In genomic region chr6:130018830-130019795, GRCh38 we compare ENCODE assay signal across 8 cellular contexts. TPM values are rescaled to one million over a fixed set of nuclear protein-coding genes. Genes with fewer than 3 reads are reported as not detected.
A peak's percentile ranks its signal among the peaks of the same experiment; 100 is the strongest.
DNase-seq lines count a peak whose midpoint lies in the region; ATAC-seq, FAIRE-seq and TF ChIP-seq lines count a peak whose summit lies in the region.

No MANE protein-coding gene starts in this region.

- H3K4me1 ChIP-seq in K562 (replicated peaks in 1 of 2; ENCODE audit: control insufficient read depth in 2 of 2, insufficient read depth in 2 of 2, low read length in 2 of 2), result peaks cover 0 to 15% of the 10 kb centered on the region in 2 experiments; a peak in 2 of 5 replicates
- peaks cover 5% of the 10 kb centered on the region for H3K4me1 ChIP-seq in iPS-15b (ENCODE audit: control insufficient read depth, insufficient read depth, low read length)
- H3K4me1 ChIP-seq in sigmoid colon, result peaks cover 0 to 11% (median 4%) of the 10 kb centered on the region in 4 donors

- H3K27ac ChIP-seq in K562 (ENCODE audit: extremely low read depth, low read depth, low read length), result peak overlapping the region; percentile 67; the same call in 2 of the 3 replicates
- H3K27ac ChIP-seq in sigmoid colon, result peak overlapping the region; percentile 75 to 88 (median 81)

- DNase-seq in Ammon's horn (ENCODE audit: low spot score), result peak; percentile 40
- DNase-seq in HK-2 (ENCODE audit: unreplicated experiment), result peak; percentile 34
- peak; percentile 10 to 74 (median 21) for DNase-seq in T-helper 2 cell
- peak; percentile 35 to 48 (median 46) for DNase-seq in K562 (ENCODE audit: extremely low read depth in 1 of 4, low spot score in 3 of 4)
- DNase-seq in sigmoid colon, result peak; percentile 66
- DNase-seq in HPDE6-E6E7 (ENCODE audit: extremely low spot score), result no peak

- POLR2A ChIA-PET in K562 (lab: Yijun Ruan, JAX), result interaction anchor here (0.6 kb wide), 1 partner anchor 222 kb away, joined by 3 read pairs; no protein-coding TSS in a partner anchor

- H3K27me3 ChIP-seq in K562 (ENCODE audit: control insufficient read depth in 2 of 2, insufficient read depth in 2 of 2, low read length in 2 of 2), result no peaks in the 10 kb centered on the region
- H3K27me3 ChIP-seq in iPS-15b (ENCODE audit: control insufficient read depth, insufficient read depth, low read length), result peaks cover 22% of the 10 kb centered on the region
- no peaks in the 10 kb centered on the region for H3K27me3 ChIP-seq in sigmoid colon

- peak overlapping the region; percentile 68 for H3K4me3 ChIP-seq in K562
- H3K4me3 ChIP-seq in iPS-15b (ENCODE audit: low read depth, low read length), result peak overlapping the region; percentile 77
- H3K4me3 ChIP-seq in sigmoid colon, result peak overlapping the region; percentile 76 to 91 (median 86)

- no peaks in the 10 kb centered on the region for H3K79me2 ChIP-seq in K562 (ENCODE audit: control insufficient read depth, insufficient read depth, low read length)

- BruUV-seq in K562 (replicated peaks; lab: Mats Ljungman, UMichigan), result no TSS peak

- peak overlapping the region; percentile 86 for H3K4me2 ChIP-seq in K562 (ENCODE audit: insufficient read depth, low read length)

- TF ChIP-seq RAD21 in K562 (CRISPR knock-in tag; conservative IDR thresholded peaks at IDR 0.05 in 1 of 2, IDR thresholded peaks at IDR 0.05 in 1 of 2), result no peak

- intact Hi-C loops in K562 (cut with micrococcal nuclease) (loop anchor here (5.0 kb wide), 1 partner anchor 62 kb away; no protein-coding TSS in a partner anchor), sigmoid colon (cut with DNase I) (loop anchor here (2.0 to 5.0 kb wide), 2 partner anchors 242 to 420 kb away; no protein-coding TSS in a partner anchor)

- CTCF ChIA-PET in K562 (lab: Yijun Ruan, JAX; ENCODE audit: low intra/inter-chr PET ratio), result interaction anchor here (0.9 kb wide), 1 partner anchor 11 kb away, joined by 4 read pairs; no protein-coding TSS in a partner anchor

- TF ChIP-seq EP300 in K562 (IDR thresholded peaks at IDR 0.05; ENCODE audit: low read length) (no peak), sigmoid colon (IDR thresholded peaks at IDR 0.05) (no peak)

- peak overlapping the region; percentile 94 for H2AFZ ChIP-seq in K562 (ENCODE audit: low read depth, low read length)

- H3K9ac ChIP-seq in K562 (ENCODE audit: insufficient read depth in 1 of 2, low read depth in 2 of 2, low read length in 2 of 2) (peak overlapping the region; percentile 74 to 98), iPS-15b (ENCODE audit: low read depth, low read length) (peak overlapping the region; percentile 50)

- FAIRE-seq in K562 (lab: Jason Lieb, UNC), result no peak

- TF ChIP-seq CTCF in K562 (IDR thresholded peaks at IDR 0.05 in 2 of 3, conservative IDR thresholded peaks at IDR 0.05 in 1 of 3; ENCODE audit: insufficient read depth in 2 of 3, low read depth in 1 of 3, low read length in 3 of 3) (no peak), sigmoid colon (IDR thresholded peaks at IDR 0.05) (no peak)

- in situ Hi-C loops in K562 (cut with MboI), result loop anchor here (25.0 kb wide), 1 partner anchor 432 kb away; no protein-coding TSS in a partner anchor

- peak; percentile 38 for ATAC-seq in GM19324 (IDR thresholded peaks at IDR 0.05; ENCODE audit: low FRiP score, unreplicated experiment)
- peak; percentile 23 for ATAC-seq in K562

- no peaks in the 10 kb centered on the region for H3K9me1 ChIP-seq in K562 (ENCODE audit: control insufficient read depth, insufficient read depth, low read length)

- no peaks in the 10 kb centered on the region for H4K20me1 ChIP-seq in K562 (replicated peaks; ENCODE audit: control insufficient read depth, insufficient read depth, low read length)

- WGBS in K562 (ENCODE audit: insufficient coverage, low coverage, missing lambda C conversion rate), result under 1% methylated on average over 60 of the region's 110 CpGs
- WGBS in sigmoid colon, 2 donors, result 0 to 1% methylated on average over 110 of the region's 110 CpGs

- H3K9me3 ChIP-seq in K562 (replicated peaks; ENCODE audit: control insufficient read depth, insufficient read depth, low read depth, low read length), result no peaks in the 10 kb centered on the region
- H3K9me3 ChIP-seq in iPS-15b (ENCODE audit: control insufficient read depth, insufficient read depth, low read length), result no peaks in the 10 kb centered on the region
- no peaks in the 10 kb centered on the region for H3K9me3 ChIP-seq in sigmoid colon

- TF ChIP-seq POLR2A in K562 (conservative IDR thresholded peaks at IDR 0.05), result no peak
- TF ChIP-seq POLR2A in sigmoid colon (IDR thresholded peaks at IDR 0.05), result no peak

- H3K36me3 ChIP-seq in K562 (ENCODE audit: control insufficient read depth, insufficient read depth, low read length), result no peaks in the 10 kb centered on the region
- H3K36me3 ChIP-seq in iPS-15b (ENCODE audit: control insufficient read depth, insufficient read depth, low read length), result no peaks in the 10 kb centered on the region
- H3K36me3 ChIP-seq in sigmoid colon, result no peaks in the 10 kb centered on the region

TF ChIP-seq in K562, 482 proteins besides CTCF, POLR2A, EP300 and RAD21 (continues in another document):
- TF ChIP-seq RBFOX2 (IDR thresholded peaks at IDR 0.05; ENCODE audit: low read depth, low read length), result peak; percentile 75
- TF ChIP-seq ZNF57 (CRISPR knock-in tag; IDR thresholded peaks at IDR 0.05), result no peak
- no peak for TF ChIP-seq EHMT2 (IDR thresholded peaks at IDR 0.05)
- peak in 1 of 2 experiments; percentile 44; a peak in 1 of 4 replicates for TF ChIP-seq HDAC1 (IDR thresholded peaks at IDR 0.05)
- peak; percentile 49 for TF ChIP-seq VEZF1 (CRISPR knock-in tag; IDR thresholded peaks at IDR 0.05)
- peak; percentile 72 for TF ChIP-seq POLR2G (IDR thresholded peaks at IDR 0.05; ENCODE audit: low read depth, low read length)
- no peak for TF ChIP-seq FOXM1 (IDR thresholded peaks at IDR 0.05; ENCODE audit: low read depth)
- peak; percentile 49; the same call in 1 of the 2 replicates for TF ChIP-seq FOXM1 (CRISPR knock-in tag; IDR thresholded peaks at IDR 0.05; ENCODE audit: low read depth)
- no peak for TF ChIP-seq HCFC1 (IDR thresholded peaks at IDR 0.05; ENCODE audit: low read depth, low read length)
- peak; percentile 88; the same call in 1 of the 2 replicates for TF ChIP-seq ZBTB7A (IDR thresholded peaks at IDR 0.05; ENCODE audit: borderline replicate concordance, control insufficient read depth, low read depth, low read length)
- no peak for TF ChIP-seq SLC30A9 (CRISPR knock-in tag; IDR thresholded peaks at IDR 0.05)
- no peak for TF ChIP-seq KDM4B (IDR thresholded peaks at IDR 0.05; ENCODE audit: borderline replicate concordance in 2 of 2, low read depth in 1 of 2)
- TF ChIP-seq ZKSCAN3 (CRISPR knock-in tag; IDR thresholded peaks at IDR 0.05), result no peak
- no peak for TF ChIP-seq ZFP1 (CRISPR knock-in tag; IDR thresholded peaks at IDR 0.05)
- TF ChIP-seq YBX1 (IDR thresholded peaks at IDR 0.05), result no peak
- no peak for TF ChIP-seq ZNF165 (CRISPR knock-in tag; IDR thresholded peaks at IDR 0.05; ENCODE audit: borderline replicate concordance)
- TF ChIP-seq CTBP1 (IDR thresholded peaks at IDR 0.05; ENCODE audit: borderline replicate concordance), result peak; percentile 64; the same call in 1 of the 2 replicates

RNA-seq across cellular contexts. Expression of gene L3MBTL3, which starts 0.7 kb away (rescaled TPM):
- 6.6 and 24.9 TPM in 2 replicates for total RNA-seq in K562 (2011; cell fraction: chromatin; rRNA removed; ENCODE audit: low replicate concordance)
- 3.2 and 6.4 TPM in 2 replicates for total RNA-seq in K562 (2011; cell fraction: nucleolus; rRNA removed)
- 3.6 and 10.3 TPM in 2 replicates for total RNA-seq in K562 (2011; cell fraction: nucleoplasm; rRNA removed)
- total RNA-seq in K562 (2014; rRNA removed), result 2.3 TPM in 2 replicates
- 5.2 and 5.3 TPM in 2 replicates for total RNA-seq in K562 (2014; rRNA removed; fragmentation: Illumina TruSeq; extraction: Trizol)
- 3.7 and 4.5 TPM in 2 replicates for total RNA-seq in K562 (2015; rRNA removed; fragmentation: Illumina TruSeq; extraction: Trizol)
- 5.7 and 5.9 TPM in 2 replicates for total RNA-seq in K562 (2021)
- polyA plus RNA-seq in K562 (2011; rRNA removed), result 5.1 and 6.9 TPM in 2 replicates
- polyA plus RNA-seq in K562 (2011; cell fraction: cytosol; rRNA removed), result 1.0 and 2.3 TPM in 2 replicates
- polyA plus RNA-seq in K562 (2011; cell fraction: nucleus; rRNA removed), result 14.6 and 18.2 TPM in 2 replicates
- polyA plus RNA-seq in K562 (2012), result 3.1 and 3.4 TPM in 2 replicates
- 4.9 and 6.1 TPM in 2 replicates for polyA plus RNA-seq in K562 (2014; fragmentation: Illumina TruSeq; extraction: Trizol)
- 1 to 10 TPM in 1 of 2 experiments, under 1 TPM in 1; 0.83 to 5.4 TPM for polyA plus RNA-seq in K562 (2014; fragmentation: Nextera tagmentation; extraction: Ambion mirVana)
- 6.6 and 8.1 TPM in 2 replicates for polyA plus RNA-seq in K562 (2014; rRNA removed)
- polyA minus RNA-seq in K562 (2011; rRNA and poly(A)+ RNA removed), result 3.5 and 6.2 TPM in 2 replicates
- polyA minus RNA-seq in K562 (2011; cell fraction: cytosol; rRNA and poly(A)+ RNA removed), result 2.1 and 3.9 TPM in 2 replicates
- 5.5 and 7.3 TPM in 2 replicates for polyA minus RNA-seq in K562 (2011; cell fraction: nucleus; rRNA and poly(A)+ RNA removed)
- total RNA-seq in sigmoid colon, result 10 to 100 TPM in 1 of 4 donors, 1 to 10 TPM in 3; 3.5 to 10.4 (median 4.0) TPM
- 1 to 10 TPM; 2.1 to 4.8 (median 4.8) TPM for polyA plus RNA-seq in sigmoid colon
